Comparison of ENCODE assay signal across 8 cellular contexts in genomic region chr17:40559954-40560591, GRCh38. TPM values are rescaled to one million over a fixed set of nuclear protein-coding genes. Genes with fewer than 3 reads are reported as not detected.
DNase-seq lines count a peak whose midpoint lies in the region; ATAC-seq, FAIRE-seq and TF ChIP-seq lines count a peak whose summit lies in the region.

No MANE protein-coding gene starts in this region.

- peak; percentile 73 for DNase-seq in DMS79 (lab: John Stamatoyannopoulos, UW)
- peak; percentile 98 for DNase-seq in HTR-8/SVneo (ENCODE audit: insufficient read length, low spot score)
- peak; percentile 63 to 72 for DNase-seq in NOMO-1 (lab: John Stamatoyannopoulos, UW; ENCODE audit: unreplicated experiment in 2 of 2)
- peak; percentile 93 for DNase-seq in activated CD8-positive, alpha-beta memory T cell treated with anti-CD3 and anti-CD28 coated beads, Interleukin-2, amount 50 U/mL, for 48 hours
- peak; percentile 94 for DNase-seq in endothelial cell (ENCODE audit: low spot score)
- peak; percentile 74 to 96 for DNase-seq in mesothelial cell of epicardium (ENCODE audit: low spot score in 2 of 2, unreplicated experiment in 2 of 2)
- peak; percentile 74 for DNase-seq in stimulated activated CD8-positive, alpha-beta memory T cell treated with anti-CD3 and anti-CD28 coated beads, Interleukin-15, amount 100 ng/mL, for 1 hour (ENCODE audit: low read depth)

- no peak for ATAC-seq in GM21447 (IDR thresholded peaks at IDR 0.05; ENCODE audit: unreplicated experiment)

- H3K36me3 Mint-ChIP-seq in endothelial cell (ENCODE audit: low read depth, unreplicated experiment) (peaks cover 5% of the 10 kb centered on the region), mesothelial cell of epicardium (no peaks in the 10 kb centered on the region)

- H3K4me1 Mint-ChIP-seq in endothelial cell (ENCODE audit: unreplicated experiment) (peaks cover 47% of the 10 kb centered on the region), mesothelial cell of epicardium (peaks cover 25% of the 10 kb centered on the region)

- peaks cover 6% of the 10 kb centered on the region for H3K27me3 Mint-ChIP-seq in endothelial cell (ENCODE audit: unreplicated experiment)
- H3K27me3 Mint-ChIP-seq in mesothelial cell of epicardium (ENCODE audit: low read depth) = peaks cover 30% of the 10 kb centered on the region

- H3K4me3 Mint-ChIP-seq in endothelial cell (ENCODE audit: unreplicated experiment) (no peak overlapping the region), mesothelial cell of epicardium (no peak overlapping the region)

- peak overlapping the region; percentile 82 for H3K27ac Mint-ChIP-seq in endothelial cell (ENCODE audit: unreplicated experiment)
- H3K27ac Mint-ChIP-seq in mesothelial cell of epicardium = peak overlapping the region; percentile 86

- TF ChIP-seq CTCF in endothelial cell (IDR thresholded peaks at IDR 0.05; ENCODE audit: unreplicated experiment) (peak; percentile 93), mesothelial cell of epicardium (IDR thresholded peaks at IDR 0.05; ENCODE audit: unreplicated experiment) (peak; percentile 84)

- H3K9me3 Mint-ChIP-seq in endothelial cell (ENCODE audit: unreplicated experiment) (no peaks in the 10 kb centered on the region), mesothelial cell of epicardium (no peaks in the 10 kb centered on the region)

- no peak for FAIRE-seq in HTR-8/SVneo (lab: Jason Lieb, UNC)

RNA-seq across cellular contexts. Expression of gene CCR7, which starts 5.2 kb away (rescaled TPM):
- total RNA-seq in endothelial cell (ENCODE audit: unreplicated experiment) = 0.51 TPM
- 0.09 TPM in 1 of 3 replicates, not detected in the others for total RNA-seq in mesothelial cell of epicardium

RNA-seq across cellular contexts. Expression of gene TNS4, which starts 58.6 kb away (rescaled TPM):
- total RNA-seq in endothelial cell (ENCODE audit: unreplicated experiment) (0.08 TPM), mesothelial cell of epicardium (0.07 TPM in 1 of 3 replicates, not detected in the others)
